1 cellular context compared by ENCODE assay signal in the genomic region with DNA sequence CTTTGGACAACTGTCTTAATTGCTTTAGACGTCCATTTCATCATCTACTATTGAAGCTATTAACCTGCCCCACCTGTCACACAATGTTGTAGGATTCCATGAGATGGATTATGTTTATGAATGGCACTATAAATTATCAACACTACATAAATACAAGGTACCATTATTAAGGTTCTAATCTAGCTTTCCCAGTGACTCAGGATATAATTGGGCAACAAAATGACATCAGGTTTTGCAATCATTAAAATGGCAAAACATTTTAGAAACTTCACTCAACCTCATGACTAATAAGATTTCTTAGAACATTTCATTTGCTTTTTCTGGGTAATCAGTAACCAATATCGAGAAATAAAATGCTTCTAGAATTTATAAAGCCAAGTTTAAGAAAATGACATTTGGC.
TF ChIP-seq lines count a peak whose summit lies in the region.

No MANE protein-coding gene starts in this region.

TF ChIP-seq in SK-N-SH, 30 proteins besides CTCF, POLR2A, EP300 and RAD21 (continued from another document):
- TF ChIP-seq, protein P1, sequence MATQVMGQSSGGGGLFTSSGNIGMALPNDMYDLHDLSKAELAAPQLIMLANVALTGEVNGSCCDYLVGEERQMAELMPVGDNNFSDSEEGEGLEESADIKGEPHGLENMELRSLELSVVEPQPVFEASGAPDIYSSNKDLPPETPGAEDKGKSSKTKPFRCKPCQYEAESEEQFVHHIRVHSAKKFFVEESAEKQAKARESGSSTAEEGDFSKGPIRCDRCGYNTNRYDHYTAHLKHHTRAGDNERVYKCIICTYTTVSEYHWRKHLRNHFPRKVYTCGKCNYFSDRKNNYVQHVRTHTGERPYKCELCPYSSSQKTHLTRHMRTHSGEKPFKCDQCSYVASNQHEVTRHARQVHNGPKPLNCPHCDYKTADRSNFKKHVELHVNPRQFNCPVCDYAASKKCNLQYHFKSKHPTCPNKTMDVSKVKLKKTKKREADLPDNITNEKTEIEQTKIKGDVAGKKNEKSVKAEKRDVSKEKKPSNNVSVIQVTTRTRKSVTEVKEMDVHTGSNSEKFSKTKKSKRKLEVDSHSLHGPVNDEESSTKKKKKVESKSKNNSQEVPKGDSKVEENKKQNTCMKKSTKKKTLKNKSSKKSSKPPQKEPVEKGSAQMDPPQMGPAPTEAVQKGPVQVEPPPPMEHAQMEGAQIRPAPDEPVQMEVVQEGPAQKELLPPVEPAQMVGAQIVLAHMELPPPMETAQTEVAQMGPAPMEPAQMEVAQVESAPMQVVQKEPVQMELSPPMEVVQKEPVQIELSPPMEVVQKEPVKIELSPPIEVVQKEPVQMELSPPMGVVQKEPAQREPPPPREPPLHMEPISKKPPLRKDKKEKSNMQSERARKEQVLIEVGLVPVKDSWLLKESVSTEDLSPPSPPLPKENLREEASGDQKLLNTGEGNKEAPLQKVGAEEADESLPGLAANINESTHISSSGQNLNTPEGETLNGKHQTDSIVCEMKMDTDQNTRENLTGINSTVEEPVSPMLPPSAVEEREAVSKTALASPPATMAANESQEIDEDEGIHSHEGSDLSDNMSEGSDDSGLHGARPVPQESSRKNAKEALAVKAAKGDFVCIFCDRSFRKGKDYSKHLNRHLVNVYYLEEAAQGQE (IDR thresholded peaks at IDR 0.05; ENCODE audit: low read depth, low read length), result no peak
